In genomic region chr1:27120849-27121248, GRCh38 we compare ENCODE assay signal across 24 cellular contexts. TPM values are rescaled to one million over a fixed set of nuclear protein-coding genes. Genes with fewer than 3 reads are reported as not detected.
DNase-seq lines count a peak whose midpoint lies in the region; ATAC-seq and TF ChIP-seq lines count a peak whose summit lies in the region.
"Had no signal": no experiment of that assay in that cellular context is flagged by ENCODE, and none has a peak within 500 bp of the region (broad histone marks: within the 10 kb centered on the region; RNA-seq: fewer than 3 reads in every experiment).

No MANE protein-coding gene starts in this region.

- H3K36me3 ChIP-seq in gastroesophageal sphincter (no peaks in the 10 kb centered on the region), psoas muscle (ENCODE audit: insufficient read depth in 1 of 2, low read depth in 1 of 2) (no peaks in the 10 kb centered on the region), ovary (no peaks in the 10 kb centered on the region)
- H3K36me3 ChIP-seq: Peyer's patch had no signal

- no peak for TF ChIP-seq EP300 in gastroesophageal sphincter (IDR thresholded peaks at IDR 0.05)
- no peak for TF ChIP-seq EP300 in ovary (IDR thresholded peaks at IDR 0.05)

- peaks cover 6% of the 10 kb centered on the region for H3K4me1 Mint-ChIP-seq in activated T-helper 17 cell treated with anti-CD3 and anti-CD28 coated beads, Interleukin-2, amount 50 U/mL, for 72 hours

- no peaks in the 10 kb centered on the region for H3K9me3 Mint-ChIP-seq in activated T-helper 17 cell treated with anti-CD3 and anti-CD28 coated beads, Interleukin-2, amount 50 U/mL, for 72 hours
- H3K9me3 Mint-ChIP-seq: activated naive CD4-positive, alpha-beta T cell treated with anti-CD3 and anti-CD28 coated beads for 36 hours; activated T-cell treated with anti-CD3 and anti-CD28 coated beads, Interleukin-2, amount 50 U/mL, for 24 hours; immature natural killer cell; neural crest cell; T-cell had no signal

- DNase-seq in psoas muscle (no peak), midbrain (lab: John Stamatoyannopoulos, UW) (no peak), left colon (no peak), ovary (no peak)
- DNase-seq: activated CD4-positive, CD25-positive, alpha-beta regulatory T cell treated with anti-CD3 and anti-CD28 coated beads, Interleukin-2, amount 50 U/mL, for 72 hours; activated naive CD4-positive, alpha-beta T cell treated with anti-CD3 and anti-CD28 coated beads for 36 hours; activated T-cell treated with anti-CD3 and anti-CD28 coated beads, Interleukin-2, amount 50 U/mL, for 24 hours; CD8-positive, alpha-beta memory T cell; foreskin fibroblast; immature natural killer cell; Kasumi-1; left ventricle myocardium superior; NCI-H187 treated with DMSO at 0.1 percent for 48 hours; NCI-H69; Peyer's patch; SIG-M5; substantia nigra; T-cell had no signal

- H3K27me3 ChIP-seq in gastroesophageal sphincter, result no peaks in the 10 kb centered on the region
- H3K27me3 ChIP-seq in psoas muscle (ENCODE audit: insufficient read depth in 3 of 3, low read length in 2 of 3), result no peaks in the 10 kb centered on the region
- H3K27me3 ChIP-seq in ovary, result no peaks in the 10 kb centered on the region
- H3K27me3 ChIP-seq: hepatocyte, Peyer's patch had no signal

- H3K27ac ChIP-seq in gastroesophageal sphincter, result peak overlapping the region in 3 of 4 donors; percentile 74 to 77 (median 76)
- H3K27ac ChIP-seq in psoas muscle, result peak overlapping the region; percentile 81
- H3K27ac ChIP-seq in ovary, result no peak overlapping the region

- no peaks in the 10 kb centered on the region for H3K27me3 Mint-ChIP-seq in activated T-helper 17 cell treated with anti-CD3 and anti-CD28 coated beads, Interleukin-2, amount 50 U/mL, for 72 hours
- H3K27me3 Mint-ChIP-seq: activated T-cell treated with anti-CD3 and anti-CD28 coated beads, Interleukin-2, amount 50 U/mL, for 24 hours; T-cell had no signal

- no peaks in the 10 kb centered on the region for H3K9me3 ChIP-seq in gastroesophageal sphincter
- no peaks in the 10 kb centered on the region for H3K9me3 ChIP-seq in psoas muscle
- no peaks in the 10 kb centered on the region for H3K9me3 ChIP-seq in ovary
- H3K9me3 ChIP-seq: Peyer's patch had no signal

- ATAC-seq in activated T-helper 17 cell treated with anti-CD3 and anti-CD28 coated beads, Interleukin-2, amount 50 U/mL, for 72 hours (replicated peaks), result no peak
- ATAC-seq in gastroesophageal sphincter, result no peak
- ATAC-seq in psoas muscle, result no peak
- no peak for ATAC-seq in left colon
- ATAC-seq in HG03135 (IDR thresholded peaks at IDR 0.05; ENCODE audit: unreplicated experiment), result no peak
- ATAC-seq: HCT116, left ventricle myocardium superior, T-cell had no signal

- H3K4me1 ChIP-seq in gastroesophageal sphincter (peaks cover 0 to 72% (median 24%) of the 10 kb centered on the region in 3 donors), psoas muscle (peaks cover 40% of the 10 kb centered on the region), ovary (ENCODE audit: insufficient read depth) (peaks cover 10% of the 10 kb centered on the region)

- TF ChIP-seq POLR2A in gastroesophageal sphincter (IDR thresholded peaks at IDR 0.05) (no peak), ovary (IDR thresholded peaks at IDR 0.05) (no peak)

- WGBS in gastroesophageal sphincter (ENCODE audit: low coverage in 1 of 2), 2 donors, result 63 to 67% methylated on average over 1 of the region's 1 CpG
- WGBS in psoas muscle, 3 donors, result 63 to 80% (median 78%) methylated on average over 1 of the region's 1 CpG
- 28 to 37% (median 35%) methylated on average over 1 of the region's 1 CpG for WGBS in ovary, 3 donors

- no peak overlapping the region for H3K4me3 ChIP-seq in gastroesophageal sphincter
- H3K4me3 ChIP-seq in psoas muscle, result no peak overlapping the region
- no peak overlapping the region for H3K4me3 ChIP-seq in ovary
- H3K4me3 ChIP-seq: hepatocyte, Peyer's patch had no signal

- peak overlapping the region; percentile 41 for H3K27ac Mint-ChIP-seq in activated T-helper 17 cell treated with anti-CD3 and anti-CD28 coated beads, Interleukin-2, amount 50 U/mL, for 72 hours
- H3K27ac Mint-ChIP-seq: activated naive CD4-positive, alpha-beta T cell treated with anti-CD3 and anti-CD28 coated beads for 36 hours; activated T-cell treated with anti-CD3 and anti-CD28 coated beads, Interleukin-2, amount 50 U/mL, for 24 hours; immature natural killer cell had no signal

- no peaks in the 10 kb centered on the region for H3K36me3 Mint-ChIP-seq in activated T-helper 17 cell treated with anti-CD3 and anti-CD28 coated beads, Interleukin-2, amount 50 U/mL, for 72 hours (ENCODE audit: low read depth)
- H3K36me3 Mint-ChIP-seq: immature natural killer cell, T-cell had no signal

- H3K4me3 Mint-ChIP-seq in activated T-helper 17 cell treated with anti-CD3 and anti-CD28 coated beads, Interleukin-2, amount 50 U/mL, for 72 hours, result no peak overlapping the region
- H3K4me3 Mint-ChIP-seq: activated naive CD4-positive, alpha-beta T cell treated with anti-CD3 and anti-CD28 coated beads for 36 hours; activated T-cell treated with anti-CD3 and anti-CD28 coated beads, Interleukin-2, amount 50 U/mL, for 24 hours; CD8-positive, alpha-beta memory T cell; immature natural killer cell; neural crest cell; T-cell had no signal

- intact Hi-C loops in psoas muscle (cut with DNase I), result no loop called here
- intact Hi-C loops in left colon (cut with DNase I, micrococcal nuclease), result no loop called here
- intact Hi-C loops in ovary (cut with DNase I), result no loop called here

- no peak for TF ChIP-seq CTCF in gastroesophageal sphincter (IDR thresholded peaks at IDR 0.05)
- TF ChIP-seq CTCF in psoas muscle (IDR thresholded peaks at IDR 0.05), result no peak
- TF ChIP-seq CTCF in ovary (IDR thresholded peaks at IDR 0.05), result no peak

RNA-seq across cellular contexts. Expression of gene SLC9A1, which starts 34.1 kb away (rescaled TPM):
- total RNA-seq in activated T-helper 17 cell treated with anti-CD3 and anti-CD28 coated beads, Interleukin-2, amount 50 U/mL, for 72 hours, result 10 to 100 TPM; 15.3 to 20.6 TPM
- total RNA-seq in gastroesophageal sphincter (10 to 100 TPM in 3 of 4 donors, 1 to 10 TPM in 1; 7.2 to 27.8 (median 17.1) TPM), psoas muscle (10 to 100 TPM in 1 of 4 donors, 1 to 10 TPM in 3; 5.2 to 14.3 (median 7.7) TPM), left colon (100 to 1,000 TPM; 122 to 131 TPM), ovary (10 to 100 TPM in 5 of 7 donors, 1 to 10 TPM in 2; 8.6 to 33.7 (median 14.8) TPM)
- polyA plus RNA-seq in psoas muscle (10 to 100 TPM in 1 of 3 donors, 1 to 10 TPM in 2; 2.3 to 17.0 (median 3.8) TPM), ovary (10 to 100 TPM; 10.6 to 22.0 TPM)

Comparison
In these comparisons a context has a peak if more than half of its experiments do, and no peak if none do; other contexts are left out.
1. H3K27ac ChIP-seq: peak in gastroesophageal sphincter (3 of 4) and psoas muscle (single experiment); none in ovary (0 of 2).